ENCODE assay signal across 1 cellular context in genomic region chr14:35234007-35234406, GRCh38.
A peak's percentile ranks its signal among the peaks of the same experiment; 100 is the strongest.
TF ChIP-seq lines count a peak whose summit lies in the region.

No MANE protein-coding gene starts in this region.

TF ChIP-seq in IMR-90, 13 proteins besides CTCF, POLR2A, EP300 and RAD21:
- TF ChIP-seq ELK1 (IDR thresholded peaks at IDR 0.05; ENCODE audit: borderline replicate concordance, low read depth, low read length): no peak
- no peak for TF ChIP-seq MAZ (IDR thresholded peaks at IDR 0.05; ENCODE audit: borderline replicate concordance, low read depth, low read length)
- peak; percentile 71 for TF ChIP-seq CEBPB (IDR thresholded peaks at IDR 0.05; ENCODE audit: low read depth, low read length)
- TF ChIP-seq NFE2L2 (IDR thresholded peaks at IDR 0.05; ENCODE audit: low read depth, low read length): no peak
